ENCODE assay signal across 1 cellular context in genomic region chr15:69056365-69056764, GRCh38.
A peak's percentile ranks its signal among the peaks of the same experiment; 100 is the strongest.
TF ChIP-seq lines count a peak whose summit lies in the region.

No MANE protein-coding gene starts in this region.

TF ChIP-seq in HepG2, 621 proteins besides CTCF, POLR2A, EP300 and RAD21 (continued from another document):
- peak; percentile 41 to 89 for TF ChIP-seq REST (IDR thresholded peaks at IDR 0.05; ENCODE audit: borderline replicate concordance in 1 of 2, low read depth in 1 of 2, low read length in 2 of 2)
